In genomic region chr14:91419044-91419397, GRCh38 we compare ENCODE assay signal across 9 cellular contexts. TPM values are rescaled to one million over a fixed set of nuclear protein-coding genes. Genes with fewer than 3 reads are reported as not detected.
A peak's percentile ranks its signal among the peaks of the same experiment; 100 is the strongest.
DNase-seq lines count a peak whose midpoint lies in the region; ATAC-seq and TF ChIP-seq lines count a peak whose summit lies in the region.
"Had no signal": no experiment of that assay in that cellular context is flagged by ENCODE, and none has a peak within 500 bp of the region (broad histone marks: within the 10 kb centered on the region; RNA-seq: fewer than 3 reads in every experiment).

No MANE protein-coding gene starts in this region.

- H3K4me3 ChIP-seq in ACC112 (ENCODE audit: low read depth, low read length) (peak overlapping the region; percentile 86), HCT116 (replicated peaks in 1 of 2; ENCODE audit: low read depth in 1 of 2, low read length in 2 of 2) (no peak overlapping the region), mucosa of stomach (ENCODE audit: low read length) (peak overlapping the region; percentile 7)

- RAD21 ChIA-PET in HCT116 (lab: Charles Lee; ENCODE audit: low non-redundant PET in 1 of 2, low total read pairs in 2 of 2, uncharacterized antibody in 2 of 2, unreplicated experiment in 2 of 2): no interaction called here

- ATAC-seq in HCT116 (no peak), activated B cell treated with CpG ODN at 0.5 μM for 24 hours (ENCODE audit: low read depth) (no peak), GM21529 (IDR thresholded peaks at IDR 0.05; ENCODE audit: unreplicated experiment) (no peak)

- no peaks in the 10 kb centered on the region for H3K27me3 Mint-ChIP-seq in activated B cell treated with CpG ODN at 0.5 μM for 24 hours

- peak overlapping the region; percentile 93 for H3K27ac Mint-ChIP-seq in activated B cell treated with CpG ODN at 0.5 μM for 24 hours

- H3K4me3 Mint-ChIP-seq in activated B cell treated with CpG ODN at 0.5 μM for 24 hours: peak overlapping the region; percentile 81

- DNase-seq in HCT116 (ENCODE audit: low read depth, low spot score) (no peak), activated B cell treated with CpG ODN at 0.5 μM for 24 hours (no peak), DMS53 (lab: John Stamatoyannopoulos, UW) (no peak), GM03348 (ENCODE audit: low spot score) (no peak), NCI-H2227 (lab: John Stamatoyannopoulos, UW; ENCODE audit: unreplicated experiment) (no peak)

- no peak for TF ChIP-seq POLR2A in HCT116 (IDR thresholded peaks at IDR 0.05; ENCODE audit: borderline replicate concordance, extremely low read depth, insufficient read depth, insufficient read length)

- H3K27me3 ChIP-seq in ACC112 (ENCODE audit: insufficient read depth, low read length) (no peaks in the 10 kb centered on the region), HCT116 (ENCODE audit: insufficient read depth, low read length) (no peaks in the 10 kb centered on the region), mucosa of stomach (ENCODE audit: control insufficient read depth, insufficient read depth, low read length) (no peaks in the 10 kb centered on the region)
- H3K27me3 ChIP-seq: SJCRH30 had no signal

- BruUV-seq in HCT116 (replicated peaks; lab: Mats Ljungman, UMichigan): TSS peak; percentile 43

- H3K4me1 ChIP-seq in ACC112 (ENCODE audit: control insufficient read depth, insufficient read depth, low read length, unreplicated experiment) (peaks cover 11% of the 10 kb centered on the region), HCT116 (ENCODE audit: control insufficient read depth in 1 of 2, insufficient read depth in 2 of 2, low read length in 2 of 2) (peaks cover 11 to 29% of the 10 kb centered on the region in 2 experiments), mucosa of stomach (ENCODE audit: control insufficient read depth, insufficient read depth, low read length) (peaks cover 33% of the 10 kb centered on the region)

- intact Hi-C loops in HCT116 (cut with micrococcal nuclease): loop anchor here (1.0 to 5.0 kb wide), 2 partner anchors 96 to 493 kb away; no protein-coding TSS in a partner anchor
- intact Hi-C loops in activated B cell treated with CpG ODN at 0.5 μM for 24 hours (cut with micrococcal nuclease): loop anchor here (1.0 to 5.0 kb wide), 2 partner anchors 8 to 1037 kb away; no protein-coding TSS in a partner anchor

- H3K9me3 ChIP-seq in HCT116 (ENCODE audit: control insufficient read depth in 1 of 2, insufficient read depth in 1 of 2, low read depth in 1 of 2, low read length in 2 of 2) (no peaks in the 10 kb centered on the region), mucosa of stomach (ENCODE audit: control insufficient read depth, low read length) (no peaks in the 10 kb centered on the region)
- H3K9me3 ChIP-seq: SJCRH30 had no signal

- no peaks in the 10 kb centered on the region for H3K9me2 ChIP-seq in HCT116 (ENCODE audit: insufficient read depth)

- POLR2A ChIA-PET in HCT116 (lab: Charles Lee): no interaction called here
- POLR2A ChIA-PET in activated B cell treated with CpG ODN at 0.5 μM for 24 hours (lab: Charles Lee): interaction anchor here (0.9 to 9.0 kb wide), 11 partner anchors 8 to 103 kb away, joined by 3 to 150 read pairs (median 24); partner anchors contain the start of gene PPP4R3A

- peak overlapping the region; percentile 49 for H3K4me2 ChIP-seq in HCT116 (ENCODE audit: low read length)

- CTCF ChIA-PET in HCT116 (lab: Charles Lee) (interaction anchor here (1.9 to 2.4 kb wide), 2 partner anchors 8 to 95 kb away, joined by 6 to 11 read pairs; no protein-coding TSS in a partner anchor), activated B cell treated with CpG ODN at 0.5 μM for 24 hours (lab: Charles Lee) (interaction anchor here (0.8 to 8.1 kb wide), 10 partner anchors 19 to 110 kb away, joined by 3 to 131 read pairs (median 4); no protein-coding TSS in a partner anchor)

- H2AFZ ChIP-seq in ACC112 (ENCODE audit: low read length, unreplicated experiment): peak overlapping the region; percentile 1
- peak overlapping the region; percentile 37 for H2AFZ ChIP-seq in HCT116 (ENCODE audit: low read depth, low read length, poor library complexity, severe bottlenecking)

- TF ChIP-seq CTCF in HCT116 (IDR thresholded peaks at IDR 0.05 in 2 of 3, conservative IDR thresholded peaks at IDR 0.05 in 1 of 3; ENCODE audit: borderline replicate concordance in 1 of 3, insufficient read depth in 1 of 3, low read depth in 2 of 3, low read length in 2 of 3) (no peak), activated B cell treated with CpG ODN at 0.5 μM for 24 hours (IDR thresholded peaks at IDR 0.05) (no peak)

- peaks cover 37% of the 10 kb centered on the region for H3K4me1 Mint-ChIP-seq in activated B cell treated with CpG ODN at 0.5 μM for 24 hours

- H3K79me2 ChIP-seq in ACC112 (ENCODE audit: control insufficient read depth, insufficient read depth, low read length, unreplicated experiment) (no peaks in the 10 kb centered on the region), HCT116 (ENCODE audit: insufficient read depth, low read length) (peaks cover 10% of the 10 kb centered on the region; the same call in 1 of the 2 replicates)

- TF ChIP-seq RAD21 in HCT116 (IDR thresholded peaks at IDR 0.05; ENCODE audit: low read depth): no peak

- H3K36me3 ChIP-seq in ACC112 (ENCODE audit: insufficient read depth, low read length) (no peaks in the 10 kb centered on the region), HCT116 (ENCODE audit: control insufficient read depth in 1 of 2, insufficient read depth in 2 of 2, low read length in 2 of 2) (no peaks in the 10 kb centered on the region), mucosa of stomach (ENCODE audit: control insufficient read depth, insufficient read depth, low read length) (no peaks in the 10 kb centered on the region)
- H3K36me3 ChIP-seq: SJCRH30 had no signal

- H3K9me3 Mint-ChIP-seq in activated B cell treated with CpG ODN at 0.5 μM for 24 hours: no peaks in the 10 kb centered on the region

- H3K36me3 Mint-ChIP-seq in activated B cell treated with CpG ODN at 0.5 μM for 24 hours (ENCODE audit: low read depth): peaks cover 27% of the 10 kb centered on the region

- H3K27ac ChIP-seq in ACC112 (ENCODE audit: low read depth, low read length) (no peak overlapping the region), HCT116 (ENCODE audit: low read depth, low read length) (no peak overlapping the region)
- H3K27ac ChIP-seq: SJCRH30 had no signal

- H3K9ac ChIP-seq in HCT116 (ENCODE audit: low read length) (no peak overlapping the region), mucosa of stomach (ENCODE audit: low read length) (peak overlapping the region; percentile 51)

- H4K20me1 ChIP-seq in HCT116 (ENCODE audit: insufficient read depth): no peaks in the 10 kb centered on the region

TF ChIP-seq in HCT116, 20 proteins besides CTCF, POLR2A, EP300 and RAD21:
- TF ChIP-seq SRF (IDR thresholded peaks at IDR 0.05; ENCODE audit: low read depth) (no peak), CEBPB (IDR thresholded peaks at IDR 0.05; ENCODE audit: low read depth) (no peak), ZFX (IDR thresholded peaks at IDR 0.05) (no peak), ATF3 (IDR thresholded peaks at IDR 0.05) (no peak), POLR2AphosphoS5 (IDR thresholded peaks at IDR 0.05; ENCODE audit: low read depth, low read length) (no peak), REST (IDR thresholded peaks at IDR 0.05; ENCODE audit: low read depth) (no peak)

RNA-seq across cellular contexts. Expression of gene CCDC88C, which starts 1.4 kb away (rescaled TPM):
- total RNA-seq in HCT116 (2021; ENCODE audit: unreplicated experiment) (20.8 TPM), activated B cell treated with CpG ODN at 0.5 μM for 24 hours (153 and 164 TPM in 2 replicates)
- 6.9 and 8.6 TPM in 2 replicates for polyA plus RNA-seq in HCT116 (2012)

Comparison
In these comparisons a context has a peak if more than half of its experiments do, and no peak if none do; other contexts are left out.
1. H3K4me3 ChIP-seq: peak in ACC112 (single experiment) and mucosa of stomach (single experiment); none in HCT116 (0 of 2).